8 cellular contexts compared by ENCODE assay signal in the genomic region with DNA sequence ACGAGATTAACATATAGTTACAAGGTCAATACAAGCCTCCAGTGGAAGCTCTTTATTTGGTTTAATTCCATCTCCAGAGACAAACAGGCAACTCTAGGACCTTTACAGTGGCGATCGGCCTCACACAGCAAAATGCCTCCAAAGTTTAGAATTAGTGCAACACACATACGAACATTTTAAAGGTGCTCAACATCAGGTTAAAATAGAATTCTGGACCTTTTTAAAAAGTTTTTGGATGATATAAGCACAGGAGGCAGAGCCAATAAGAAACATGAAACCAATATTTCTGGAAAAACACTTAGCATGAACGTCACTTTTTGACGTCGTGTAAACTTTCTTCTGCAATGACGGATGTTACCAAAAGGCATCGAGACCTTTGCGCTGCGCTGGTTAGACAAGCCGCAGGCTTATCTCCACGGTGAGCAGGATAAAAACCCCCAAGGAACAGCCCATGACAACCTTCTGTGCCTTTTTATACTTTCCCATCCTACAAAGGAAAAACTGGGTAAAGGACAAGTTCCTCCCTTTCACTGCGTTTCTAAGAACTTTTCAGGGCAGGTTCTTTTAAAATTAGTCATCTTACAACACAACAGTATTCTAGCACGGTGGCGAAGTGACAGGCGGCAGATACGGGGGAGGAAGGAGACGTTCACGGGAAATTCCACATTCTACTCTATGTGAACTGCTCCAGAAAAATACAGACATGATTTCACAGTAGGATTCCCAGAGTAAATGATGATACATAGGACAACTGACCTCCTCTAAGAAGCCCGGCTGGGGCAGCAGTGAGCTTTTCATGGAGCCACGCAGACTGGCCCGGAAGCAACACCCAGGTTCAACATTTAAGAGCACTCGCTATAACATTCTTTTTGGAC. TPM values are rescaled to one million over a fixed set of nuclear protein-coding genes. Genes with fewer than 3 reads are reported as not detected.
A peak's percentile ranks its signal among the peaks of the same experiment; 100 is the strongest.
DNase-seq lines count a peak whose midpoint lies in the region; ATAC-seq and TF ChIP-seq lines count a peak whose summit lies in the region.

No MANE protein-coding gene starts in this region.

- peak; percentile 9 for ATAC-seq in activated CD8-positive, alpha-beta T cell treated with anti-CD3 and anti-CD28 coated beads for 36 hours
- ATAC-seq in HG03139 (IDR thresholded peaks at IDR 0.05; ENCODE audit: unreplicated experiment) (no peak), GM19467 (IDR thresholded peaks at IDR 0.05; ENCODE audit: unreplicated experiment) (no peak)

- peak overlapping the region; percentile 92 for H3K4me3 Mint-ChIP-seq in activated CD8-positive, alpha-beta T cell treated with anti-CD3 and anti-CD28 coated beads for 36 hours

- H3K27me3 ChIP-seq in AG04450 (ENCODE audit: control insufficient read depth, insufficient read depth, low read length) = no peaks in the 10 kb centered on the region

- intact Hi-C loops in activated CD8-positive, alpha-beta T cell treated with anti-CD3 and anti-CD28 coated beads for 36 hours (cut with micrococcal nuclease) = loop anchor here (2.0 to 5.0 kb wide), 2 partner anchors 75 to 153 kb away; no protein-coding TSS in a partner anchor

- H3K9me3 ChIP-seq in AG04450 (ENCODE audit: control insufficient read depth, insufficient read depth, low read length) = no peaks in the 10 kb centered on the region; the same call in 1 of the 2 replicates

- H3K36me3 Mint-ChIP-seq in activated CD8-positive, alpha-beta T cell treated with anti-CD3 and anti-CD28 coated beads for 36 hours (ENCODE audit: low read depth) = peaks cover 67% of the 10 kb centered on the region

- no peaks in the 10 kb centered on the region for H3K27me3 Mint-ChIP-seq in activated CD8-positive, alpha-beta T cell treated with anti-CD3 and anti-CD28 coated beads for 36 hours

- no peaks in the 10 kb centered on the region for H3K9me3 Mint-ChIP-seq in activated CD8-positive, alpha-beta T cell treated with anti-CD3 and anti-CD28 coated beads for 36 hours

- peak overlapping the region; percentile 22 for H3K27ac ChIP-seq in AG04450 (ENCODE audit: low read depth, low read length)

- peak overlapping the region; percentile 99 for H3K27ac Mint-ChIP-seq in activated CD8-positive, alpha-beta T cell treated with anti-CD3 and anti-CD28 coated beads for 36 hours

- H3K4me3 ChIP-seq in AG04450 (ENCODE audit: low read depth, low read length) = no peak overlapping the region
- H3K4me3 ChIP-seq in fibroblast of villous mesenchyme (ENCODE audit: low read depth, low read length) = no peak overlapping the region

- in situ Hi-C loops in KBM-7 (cut with MboI; ENCODE audit: low pct_unique_long_range_greater_than_20kb, low sequenced_read_pairs) = no loop called here

- H3K4me1 Mint-ChIP-seq in activated CD8-positive, alpha-beta T cell treated with anti-CD3 and anti-CD28 coated beads for 36 hours (ENCODE audit: low read depth) = peaks cover 56% of the 10 kb centered on the region

- POLR2A ChIA-PET in AG04450 (lab: Yijun Ruan, JAX) = interaction anchor here (1.2 kb wide), 2 partner anchors 155 to 166 kb away, joined by 4 read pairs; partner anchors contain the start of genes FNBP1 and GPR107
- POLR2A ChIA-PET in activated CD8-positive, alpha-beta T cell treated with anti-CD3 and anti-CD28 coated beads for 36 hours (lab: Charles Lee) = interaction anchor here (0.6 to 8.1 kb wide), 35 partner anchors 7 to 155 kb away, joined by 3 to 114 read pairs (median 5); partner anchors contain the start of genes C9orf78, FNBP1, TOR1A and USP20

- CTCF ChIA-PET in AG04450 (lab: Charles Lee) = interaction anchor here (0.8 to 2.5 kb wide), 5 partner anchors 152 to 219 kb away, joined by 3 to 13 read pairs (median 6); partner anchors contain the start of gene GPR107
- CTCF ChIA-PET in activated CD8-positive, alpha-beta T cell treated with anti-CD3 and anti-CD28 coated beads for 36 hours (lab: Charles Lee) = interaction anchor here (0.6 to 3.6 kb wide), 18 partner anchors 17 to 220 kb away, joined by 3 to 18 read pairs (median 3); no protein-coding TSS in a partner anchor

- DNase-seq in AG04450 (ENCODE audit: low read depth, low spot score) (no peak), KBM-7 (peak; percentile 71), fibroblast of villous mesenchyme (ENCODE audit: low read depth) (peak; percentile 64), T1000 (lab: John Stamatoyannopoulos, UW) (no peak)
- DNase-seq in activated CD8-positive, alpha-beta T cell treated with anti-CD3 and anti-CD28 coated beads for 36 hours = peak; percentile 88
- peak; percentile 67 for DNase-seq in stimulated activated CD4-positive, alpha-beta T cell treated with anti-CD3 and anti-CD28 coated beads, Interleukin-2, amount 100 ng/mL, for 4 hours (ENCODE audit: low read depth)

- TF ChIP-seq CTCF in AG04450 (IDR thresholded peaks at IDR 0.05; ENCODE audit: low read depth, low read length) (peak; percentile 57), fibroblast of villous mesenchyme (IDR thresholded peaks at IDR 0.05; ENCODE audit: insufficient read depth, low read depth, low read length) (peak; percentile 14)
- TF ChIP-seq CTCF in activated CD8-positive, alpha-beta T cell treated with anti-CD3 and anti-CD28 coated beads for 36 hours (IDR thresholded peaks at IDR 0.05) = no peak

RNA-seq across cellular contexts. Expression of gene USP20, which starts 52.2 kb away (rescaled TPM):
- polyA plus RNA-seq in AG04450 (2011; rRNA removed) = 10.3 and 13.2 TPM in 2 replicates
- polyA minus RNA-seq in AG04450 (2011; rRNA and poly(A)+ RNA removed) = 16.6 and 22.9 TPM in 2 replicates
- total RNA-seq in activated CD8-positive, alpha-beta T cell treated with anti-CD3 and anti-CD28 coated beads for 36 hours = 10 to 100 TPM; 55.3 to 55.9 TPM
- total RNA-seq in fibroblast of villous mesenchyme = 7.7 and 10.4 TPM in 2 replicates

RNA-seq across cellular contexts. Expression of gene C9orf78, which starts 52.4 kb away (rescaled TPM):
- 51.4 and 66.8 TPM in 2 replicates for polyA plus RNA-seq in AG04450 (2011; rRNA removed)
- 10.9 and 13.4 TPM in 2 replicates for polyA minus RNA-seq in AG04450 (2011; rRNA and poly(A)+ RNA removed)
- 10 to 100 TPM; 44.5 to 51.7 TPM for total RNA-seq in activated CD8-positive, alpha-beta T cell treated with anti-CD3 and anti-CD28 coated beads for 36 hours
- 19.3 and 32.4 TPM in 2 replicates for total RNA-seq in fibroblast of villous mesenchyme

Comparison
In these comparisons a context has a peak if more than half of its experiments do, and no peak if none do; other contexts are left out.
1. DNase-seq: peak in KBM-7 (single experiment), activated CD8-positive, alpha-beta T cell treated with anti-CD3 and anti-CD28 coated beads for 36 hours (single experiment), fibroblast of villous mesenchyme (single experiment) and stimulated activated CD4-positive, alpha-beta T cell treated with anti-CD3 and anti-CD28 coated beads, Interleukin-2, amount 100 ng/mL, for 4 hours (single experiment); none in AG04450 (single experiment) and T1000 (single experiment).